8 cellular contexts compared by ENCODE assay signal in genomic region chr1:166839600-166840308, GRCh38.
A peak's percentile ranks its signal among the peaks of the same experiment; 100 is the strongest.
DNase-seq lines count a peak whose midpoint lies in the region; ATAC-seq and TF ChIP-seq lines count a peak whose summit lies in the region.

No MANE protein-coding gene starts in this region.

- peak; percentile 18 for ATAC-seq in GM18861 (IDR thresholded peaks at IDR 0.05; ENCODE audit: unreplicated experiment)
- peak; percentile 33 for ATAC-seq in HG03097 (IDR thresholded peaks at IDR 0.05; ENCODE audit: low FRiP score, unreplicated experiment)

- TF ChIP-seq CTCF in AG09309 (IDR thresholded peaks at IDR 0.05; ENCODE audit: control insufficient read depth, insufficient read depth, low read depth, low read length, missing control alignments) = peak; percentile 12

- H3K4me3 ChIP-seq in AG09309 (ENCODE audit: control insufficient read depth, low read depth, low read length) = peak overlapping the region; percentile 66
- peak overlapping the region; percentile 51 to 77 for H3K4me3 ChIP-seq in muscle layer of duodenum (ENCODE audit: low read depth in 1 of 2, low read length in 2 of 2)

- peaks cover 28 to 35% of the 10 kb centered on the region in 2 donors for H3K36me3 ChIP-seq in muscle layer of duodenum (ENCODE audit: control insufficient read depth in 1 of 2, insufficient read depth in 2 of 2, low read length in 2 of 2)

- H3K9me3 ChIP-seq in muscle layer of duodenum (ENCODE audit: control insufficient read depth in 1 of 2, low read length in 2 of 2) = no peaks in the 10 kb centered on the region

- DNase-seq in AG09309 (ENCODE audit: low read depth) (no peak), NCI-H526 treated with DMSO at 0.1 percent for 48 hours (lab: John Stamatoyannopoulos, UW) (peak; percentile 80), epithelial cell of prostate (ENCODE audit: low read depth, low spot score) (no peak)
- DNase-seq in activated CD8-positive, alpha-beta memory T cell treated with anti-CD3 and anti-CD28 coated beads, Interleukin-2, amount 50 U/mL, for 4 hours = peak; percentile 63
- peak; percentile 17 to 23 for DNase-seq in stimulated activated CD8-positive, alpha-beta memory T cell treated with anti-CD3 and anti-CD28 coated beads, Interleukin-7, amount 100 ng/mL, for 48 hours (ENCODE audit: extremely low read depth in 1 of 2, low read depth in 1 of 2)

- H3K27ac ChIP-seq in epithelial cell of prostate = peak overlapping the region; percentile 76
- H3K27ac ChIP-seq in muscle layer of duodenum (ENCODE audit: low read length) = peak overlapping the region; percentile 25

- H3K27me3 ChIP-seq in muscle layer of duodenum (ENCODE audit: low read depth, low read length) = no peaks in the 10 kb centered on the region

- H3K4me1 ChIP-seq in muscle layer of duodenum (ENCODE audit: control insufficient read depth in 1 of 2, insufficient read depth in 2 of 2, low read length in 2 of 2) = peaks cover 26 to 53% of the 10 kb centered on the region in 2 donors

Comparison
In these comparisons a context has a peak if more than half of its experiments do, and no peak if none do; other contexts are left out.
1. DNase-seq: peak in NCI-H526 treated with DMSO at 0.1 percent for 48 hours (single experiment), activated CD8-positive, alpha-beta memory T cell treated with anti-CD3 and anti-CD28 coated beads, Interleukin-2, amount 50 U/mL, for 4 hours (single experiment) and stimulated activated CD8-positive, alpha-beta memory T cell treated with anti-CD3 and anti-CD28 coated beads, Interleukin-7, amount 100 ng/mL, for 48 hours (2 of 2); none in AG09309 (single experiment) and epithelial cell of prostate (single experiment).